Comparison of ENCODE assay signal across 19 cellular contexts in the genomic region with DNA sequence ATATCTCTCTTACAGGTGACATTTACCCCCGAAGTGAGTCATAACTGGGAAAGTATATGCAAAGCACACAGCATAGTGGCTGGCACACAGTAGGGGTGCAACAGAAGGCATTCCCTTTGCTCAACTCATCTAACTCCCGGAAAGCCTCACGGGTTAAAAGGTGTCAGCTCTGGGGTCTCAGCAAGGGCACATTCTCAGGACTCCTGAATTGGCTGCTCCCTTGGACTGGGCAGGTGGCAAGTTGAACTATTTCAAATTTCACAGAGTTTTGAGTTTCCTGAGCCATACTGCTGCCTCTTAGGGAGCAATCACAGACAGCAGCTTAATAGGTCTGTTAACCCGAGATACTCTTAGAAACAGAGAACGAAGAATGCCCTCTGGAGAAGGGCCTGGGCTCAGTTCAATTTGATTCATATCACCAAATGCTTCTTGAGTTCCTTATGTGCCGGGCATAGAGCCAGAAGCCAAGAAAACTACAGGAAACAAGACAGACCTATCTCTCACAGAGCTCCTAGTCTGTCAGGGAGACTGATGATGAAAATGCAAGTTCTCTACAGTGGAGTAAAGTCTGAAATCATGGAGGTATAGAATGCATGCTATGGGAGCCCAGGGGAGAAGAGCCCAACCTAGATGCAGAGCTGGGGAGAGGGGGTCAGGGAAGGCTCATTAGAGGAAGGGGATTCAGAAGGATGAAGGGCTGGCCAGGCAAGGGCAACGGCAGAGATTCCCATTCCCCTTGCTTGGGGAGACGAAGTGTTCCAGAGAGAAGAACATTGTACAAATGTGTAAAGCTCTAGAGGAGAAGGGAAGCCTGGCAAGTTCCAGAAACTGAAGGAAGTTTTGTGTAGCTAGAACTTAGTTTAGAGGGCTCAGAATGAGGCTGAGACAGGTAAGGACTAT.
DNase-seq lines count a peak whose midpoint lies in the region; ATAC-seq and TF ChIP-seq lines count a peak whose summit lies in the region.
"Had no signal": no experiment of that assay in that cellular context is flagged by ENCODE, and none has a peak within 500 bp of the region (broad histone marks: within the 10 kb centered on the region; RNA-seq: fewer than 3 reads in every experiment).

No MANE protein-coding gene starts in this region.

- H3K14ac ChIP-seq in IMR-90 (replicated peaks; ENCODE audit: low read depth, low read length): no peak overlapping the region

- TF ChIP-seq POLR2A in IMR-90 (IDR thresholded peaks at IDR 0.05; ENCODE audit: low read depth, low read length) (no peak), prostate gland (IDR thresholded peaks at IDR 0.05) (no peak)

- H3K27ac ChIP-seq in IMR-90 (ENCODE audit: insufficient read depth, low read length) (no peak overlapping the region), prostate gland (no peak overlapping the region)
- H3K27ac ChIP-seq: ovary had no signal

- H4K5ac ChIP-seq in IMR-90 (ENCODE audit: low read depth, low read length): no peak overlapping the region

- 43% methylated on average over 3 of the region's 8 CpGs; no CpG with 5 or more reads in 1 of the 2 experiments for WGBS in IMR-90 (ENCODE audit: extremely low coverage in 2 of 2, insufficient read length in 1 of 2), 2 experiments
- 47% methylated on average over 8 of the region's 8 CpGs for WGBS in prostate gland

- H3K9me3 Mint-ChIP-seq in T-cell: no peaks in the 10 kb centered on the region
- H3K9me3 Mint-ChIP-seq: activated CD4-positive, alpha-beta T cell treated with anti-CD3 and anti-CD28 coated beads, Interleukin-2, amount 10 ng/mL, durations not matched to agents 7 days and 5 days; memory B cell had no signal

- intact Hi-C loops in IMR-90 (cut with micrococcal nuclease): no loop called here
- intact Hi-C loops in prostate gland (cut with DNase I): no loop called here

- ATAC-seq in IMR-90 (ENCODE audit: low read depth): no peak
- ATAC-seq in HG02973 (IDR thresholded peaks at IDR 0.05; ENCODE audit: unreplicated experiment): no peak
- no peak for ATAC-seq in T-cell (replicated peaks in 1 of 4)
- ATAC-seq: HepG2; left cardiac atrium; naive thymus-derived CD4-positive, alpha-beta T cell had no signal

- H4K91ac ChIP-seq in IMR-90 (ENCODE audit: insufficient read depth, low read depth, low read length): no peak overlapping the region

- H3K27me3 ChIP-seq in IMR-90 (ENCODE audit: control insufficient read depth, insufficient read depth, low read length) (no peaks in the 10 kb centered on the region), prostate gland (replicated peaks; ENCODE audit: insufficient read depth) (no peaks in the 10 kb centered on the region)
- H3K27me3 ChIP-seq: BE2C, ovary had no signal

- no peaks in the 10 kb centered on the region for H3K4me1 ChIP-seq in IMR-90 (ENCODE audit: control insufficient read depth, insufficient read depth, low read length)
- H3K4me1 ChIP-seq in prostate gland (replicated peaks): no peaks in the 10 kb centered on the region
- H3K4me1 ChIP-seq: BE2C had no signal

- no peak overlapping the region for H2AK9ac ChIP-seq in IMR-90 (replicated peaks; ENCODE audit: low read depth, low read length, poor library complexity)

- no peaks in the 10 kb centered on the region for H4K20me1 ChIP-seq in IMR-90 (ENCODE audit: insufficient read depth, low read length)

- H2BK5ac ChIP-seq in IMR-90 (ENCODE audit: low read depth, low read length, poor library complexity, severe bottlenecking): no peak overlapping the region

- no peak overlapping the region for H4K8ac ChIP-seq in IMR-90 (ENCODE audit: low read depth in 2 of 2, low read length in 2 of 2)

- POLR2A ChIA-PET in IMR-90 (lab: Charles Lee; ENCODE audit: unreplicated experiment): no interaction called here
- POLR2A ChIA-PET in T-cell (lab: Charles Lee): no interaction called here

- no peak overlapping the region for H3K23ac ChIP-seq in IMR-90 (ENCODE audit: low read depth, low read length)

- H2AK5ac ChIP-seq in IMR-90 (ENCODE audit: low read depth, low read length): no peak overlapping the region

- H3K9me3 ChIP-seq in IMR-90 (ENCODE audit: control insufficient read depth, insufficient read depth, low read length) (peaks cover 4% of the 10 kb centered on the region; the same call in 1 of the 2 replicates), prostate gland (no peaks in the 10 kb centered on the region)
- H3K9me3 ChIP-seq: BE2C, ovary had no signal

- no peak overlapping the region for H3K56ac ChIP-seq in IMR-90 (ENCODE audit: extremely low read depth, insufficient read depth, low read length)

- no peak overlapping the region for H3K4me3 Mint-ChIP-seq in T-cell
- H3K4me3 Mint-ChIP-seq: activated CD4-positive, alpha-beta T cell treated with anti-CD3 and anti-CD28 coated beads, Interleukin-2, amount 10 ng/mL, durations not matched to agents 7 days and 5 days; memory B cell; naive thymus-derived CD4-positive, alpha-beta T cell had no signal

- H3K36me3 Mint-ChIP-seq in T-cell: no peaks in the 10 kb centered on the region
- H3K36me3 Mint-ChIP-seq: memory B cell had no signal

- H2AFZ ChIP-seq in IMR-90 (replicated peaks; ENCODE audit: low read length, poor library complexity): no peak overlapping the region

- H3K27me3 Mint-ChIP-seq in T-cell: peaks cover 7 to 10% of the 10 kb centered on the region in 2 donors

- dilution Hi-C loops in IMR-90 (cut with HindIII; ENCODE audit: low sequenced_read_pairs, unreplicated experiment): no loop called here

- no peak for TF ChIP-seq RAD21 in IMR-90 (IDR thresholded peaks at IDR 0.05; ENCODE audit: low read length)

- H3K4me2 ChIP-seq in IMR-90 (ENCODE audit: low read depth, low read length): no peak overlapping the region

- no peak overlapping the region for H3K9ac ChIP-seq in IMR-90 (ENCODE audit: low read depth, low read length)

- no peaks in the 10 kb centered on the region for H3K79me1 ChIP-seq in IMR-90 (ENCODE audit: low read depth in 1 of 2, low read length in 2 of 2)

- no peak overlapping the region for H2BK20ac ChIP-seq in IMR-90 (ENCODE audit: low read depth, low read length)

- H3K36me3 ChIP-seq in IMR-90 (ENCODE audit: control insufficient read depth, insufficient read depth, low read length): no peaks in the 10 kb centered on the region
- no peaks in the 10 kb centered on the region for H3K36me3 ChIP-seq in prostate gland
- H3K36me3 ChIP-seq: BE2C, ovary had no signal

- no peak overlapping the region for H3K4ac ChIP-seq in IMR-90 (ENCODE audit: low read depth, low read length)

- TF ChIP-seq CTCF in IMR-90 (conservative IDR thresholded peaks at IDR 0.05; ENCODE audit: low read depth, low read length) (no peak), prostate gland (IDR thresholded peaks at IDR 0.05) (no peak)

- H3K27ac Mint-ChIP-seq in T-cell: no peak overlapping the region
- H3K27ac Mint-ChIP-seq: activated CD4-positive, alpha-beta T cell treated with anti-CD3 and anti-CD28 coated beads, Interleukin-2, amount 10 ng/mL, durations not matched to agents 7 days and 5 days; memory B cell had no signal

- no peak overlapping the region for H3K4me3 ChIP-seq in IMR-90 (ENCODE audit: insufficient read depth, low read depth, low read length)
- H3K4me3 ChIP-seq in prostate gland: no peak overlapping the region
- H3K4me3 ChIP-seq: ovary had no signal

- CTCF ChIA-PET in IMR-90 (lab: Yijun Ruan, JAX): no interaction called here
- CTCF ChIA-PET in T-cell (lab: Charles Lee): no interaction called here

- H3K18ac ChIP-seq in IMR-90 (ENCODE audit: low read depth, low read length): no peak overlapping the region

- no peaks in the 10 kb centered on the region for H3K4me1 Mint-ChIP-seq in T-cell
- H3K4me1 Mint-ChIP-seq: activated CD4-positive, alpha-beta T cell treated with anti-CD3 and anti-CD28 coated beads, Interleukin-2, amount 10 ng/mL, durations not matched to agents 7 days and 5 days; memory B cell had no signal

- no peaks in the 10 kb centered on the region for H3K9me1 ChIP-seq in IMR-90 (ENCODE audit: insufficient read depth, low read length)

- no peak overlapping the region for H2BK15ac ChIP-seq in IMR-90 (ENCODE audit: low read depth, low read length)

- BruUV-seq in IMR-90 (replicated peaks; lab: Mats Ljungman, UMichigan): no TSS peak

- in situ Hi-C loops in IMR-90 (cut with MboI; ENCODE audit: low sequenced_read_pairs): no loop called here

- peak; percentile 41 for DNase-seq in CMK (ENCODE audit: low read depth)
- peak; percentile 2 for DNase-seq in IMR-90
- peak; percentile 16 for DNase-seq in cerebellar cortex (ENCODE audit: low spot score)
- peak; percentile 42 for DNase-seq in prostate gland (ENCODE audit: low spot score)
- no peak for DNase-seq in cortex of kidney (lab: John Stamatoyannopoulos, UW)
- DNase-seq in T-cell: no peak
- DNase-seq: activated CD4-positive, alpha-beta T cell treated with anti-CD3 and anti-CD28 coated beads, Interleukin-2, amount 10 ng/mL, durations not matched to agents 7 days and 5 days; activated gamma-delta T cell treated with Interleukin-2 at 50 U/mL for 16 hours; BE2C; erythroblast; left cardiac atrium; naive thymus-derived CD4-positive, alpha-beta T cell; NCI-H1417 treated with DMSO at 0.1 percent for 48 hours; NCI-H774; ovary; SHP77 treated with DMSO at 0.1 percent for 48 hours had no signal

- H2BK120ac ChIP-seq in IMR-90 (ENCODE audit: low read depth, low read length): no peak overlapping the region

TF ChIP-seq in IMR-90, 13 proteins besides CTCF, POLR2A, EP300 and RAD21:
- TF ChIP-seq MXI1 (IDR thresholded peaks at IDR 0.05; ENCODE audit: borderline replicate concordance, low read depth, low read length) (no peak), CHD1 (IDR thresholded peaks at IDR 0.05; ENCODE audit: low read depth, low read length) (no peak), CEBPB (IDR thresholded peaks at IDR 0.05; ENCODE audit: low read depth, low read length) (no peak)

Comparison
In these comparisons a context has a peak if more than half of its experiments do, and no peak if none do; other contexts are left out.
1. DNase-seq: peak in CMK (single experiment), IMR-90 (single experiment), cerebellar cortex (single experiment) and prostate gland (single experiment); none in cortex of kidney (single experiment) and T-cell (0 of 34).